10 cellular contexts compared by ENCODE assay signal in genomic region chr5:132094393-132095076, GRCh38. TPM values are rescaled to one million over a fixed set of nuclear protein-coding genes. Genes with fewer than 3 reads are reported as not detected.
DNase-seq lines count a peak whose midpoint lies in the region; TF ChIP-seq lines count a peak whose summit lies in the region.
"Had no signal": no experiment of that assay in that cellular context is flagged by ENCODE, and none has a peak within 500 bp of the region (broad histone marks: within the 10 kb centered on the region; RNA-seq: fewer than 3 reads in every experiment).

No MANE protein-coding gene starts in this region.

- no peaks in the 10 kb centered on the region; the same call in none of the 2 replicates for H3K27me3 Mint-ChIP-seq in H9 (ENCODE audit: low read depth)
- H3K27me3 Mint-ChIP-seq in activated naive CD8-positive, alpha-beta T cell treated with anti-CD3 and anti-CD28 coated beads for 36 hours, result no peaks in the 10 kb centered on the region

- H2AFZ ChIP-seq in ACC112 (ENCODE audit: low read length, unreplicated experiment) (no peak overlapping the region), H9 (ENCODE audit: low read length) (no peak overlapping the region)

- peaks cover 50% of the 10 kb centered on the region for H3K4me1 ChIP-seq in ACC112 (ENCODE audit: control insufficient read depth, insufficient read depth, low read length, unreplicated experiment)
- H3K4me1 ChIP-seq in H9 (ENCODE audit: insufficient read depth, low read length), result no peaks in the 10 kb centered on the region
- H3K4me1 ChIP-seq: uterus had no signal

- no peak overlapping the region for H3K4me2 ChIP-seq in H9 (ENCODE audit: insufficient read depth, insufficient read length, low read length)

- H2BK120ac ChIP-seq in H9 (ENCODE audit: low read depth, low read length, poor library complexity, severe bottlenecking), result no peak overlapping the region

- TF ChIP-seq CTCF in H9 (conservative IDR thresholded peaks at IDR 0.05) (no peak), GM20000 (IDR thresholded peaks at IDR 0.05; ENCODE audit: extremely low read depth, missing control alignments) (no peak)

- no peak overlapping the region for H3K18ac ChIP-seq in H9 (ENCODE audit: insufficient read length, low read depth, low read length)

- no peak overlapping the region for H2BK15ac ChIP-seq in H9 (ENCODE audit: low read depth, low read length)

- no peak overlapping the region for H3T11ph ChIP-seq in H9 (ENCODE audit: low read length)

- H3K36me3 Mint-ChIP-seq in H9 (ENCODE audit: insufficient read depth in 1 of 3, low read depth in 3 of 3), result no peaks in the 10 kb centered on the region
- H3K36me3 Mint-ChIP-seq in activated naive CD8-positive, alpha-beta T cell treated with anti-CD3 and anti-CD28 coated beads for 36 hours, result peaks cover 16% of the 10 kb centered on the region

- CTCF ChIA-PET in HEK293T (lab: Yijun Ruan, JAX), result no interaction called here

- H3K23me2 ChIP-seq in H9 (ENCODE audit: insufficient read length, low read depth, low read length, poor library complexity, severe bottlenecking), result no peaks in the 10 kb centered on the region

- H3K4me1 Mint-ChIP-seq in H9, result no peaks in the 10 kb centered on the region
- H3K4me1 Mint-ChIP-seq in activated naive CD8-positive, alpha-beta T cell treated with anti-CD3 and anti-CD28 coated beads for 36 hours, result peaks cover 63% of the 10 kb centered on the region

- H3K14ac ChIP-seq in H9 (ENCODE audit: insufficient read depth, low read length), result no peak overlapping the region

- no peak overlapping the region for H3K4me3 Mint-ChIP-seq in H9
- H3K4me3 Mint-ChIP-seq in activated naive CD8-positive, alpha-beta T cell treated with anti-CD3 and anti-CD28 coated beads for 36 hours, result no peak overlapping the region

- no CpG with 5 or more reads among the region's 12 CpGs for WGBS in H9 (ENCODE audit: extremely low coverage, insufficient read length, low lambda C conversion rate)

- H2BK20ac ChIP-seq in H9 (ENCODE audit: low read depth, low read length, poor library complexity, severe bottlenecking), result no peak overlapping the region

- no peak overlapping the region for H3K27ac Mint-ChIP-seq in H9
- H3K27ac Mint-ChIP-seq in activated naive CD8-positive, alpha-beta T cell treated with anti-CD3 and anti-CD28 coated beads for 36 hours, result peak overlapping the region; percentile 67

- H2AK5ac ChIP-seq in H9 (ENCODE audit: insufficient read length, low read length), result no peak overlapping the region

- H3K79me1 ChIP-seq in H9 (ENCODE audit: insufficient read depth, low read depth, low read length, poor library complexity, severe bottlenecking), result no peaks in the 10 kb centered on the region

- no peaks in the 10 kb centered on the region for H4K20me1 ChIP-seq in H9 (ENCODE audit: control insufficient read depth, insufficient read depth, insufficient read length)

- H3K9me3 Mint-ChIP-seq in H9, result no peaks in the 10 kb centered on the region; a peak in 1 of 5 replicates
- H3K9me3 Mint-ChIP-seq in activated naive CD8-positive, alpha-beta T cell treated with anti-CD3 and anti-CD28 coated beads for 36 hours, result peaks cover 4% of the 10 kb centered on the region
- H3K9me3 Mint-ChIP-seq: IgD-negative memory B cell had no signal

- H3K79me2 ChIP-seq in ACC112 (ENCODE audit: control insufficient read depth, insufficient read depth, low read length, unreplicated experiment), result no peaks in the 10 kb centered on the region
- H3K79me2 ChIP-seq in H9 (ENCODE audit: insufficient read depth, low read length), result no peaks in the 10 kb centered on the region

- H2BK12ac ChIP-seq in H9 (ENCODE audit: insufficient read length, low read depth, low read length), result no peak overlapping the region

- H3K4ac ChIP-seq in H9 (ENCODE audit: low read depth, low read length), result no peak overlapping the region

- H3K27me3 ChIP-seq in ACC112 (ENCODE audit: insufficient read depth, low read length) (no peaks in the 10 kb centered on the region), H9 (ENCODE audit: insufficient read depth, low read length) (no peaks in the 10 kb centered on the region)
- H3K27me3 ChIP-seq: uterus had no signal

- no peak overlapping the region for H3K56ac ChIP-seq in H9 (ENCODE audit: insufficient read length, low read depth, low read length)

- H4K5ac ChIP-seq in H9 (ENCODE audit: insufficient read length, low read depth, low read length), result no peak overlapping the region

- H3K4me3 ChIP-seq in ACC112 (ENCODE audit: low read depth, low read length), result no peak overlapping the region
- H3K4me3 ChIP-seq: uterus had no signal

- no peak overlapping the region for H4K91ac ChIP-seq in H9 (ENCODE audit: insufficient read length, low read depth, low read length)

- no peaks in the 10 kb centered on the region for H3K9me3 ChIP-seq in H9 (ENCODE audit: control insufficient read depth, low read depth, low read length)
- H3K9me3 ChIP-seq: uterus had no signal

- no peaks in the 10 kb centered on the region for H3K36me3 ChIP-seq in ACC112 (ENCODE audit: insufficient read depth, low read length)
- H3K36me3 ChIP-seq: uterus had no signal

- no peak overlapping the region for H4K8ac ChIP-seq in H9 (replicated peaks; ENCODE audit: insufficient read length, low read depth, low read length)

- peak; percentile 15 for DNase-seq in H9
- no peak for DNase-seq in activated naive CD8-positive, alpha-beta T cell treated with anti-CD3 and anti-CD28 coated beads for 36 hours
- DNase-seq in islet precursor cell, result peak; percentile 57
- no peak for DNase-seq in HEK293T (ENCODE audit: extremely low spot score)
- no peak for DNase-seq in H4 (ENCODE audit: low spot score)
- DNase-seq in GM20000 (ENCODE audit: low spot score), result no peak
- DNase-seq in cerebellar nuclear complex (lab: John Stamatoyannopoulos, UW), result no peak
- DNase-seq: uterus had no signal

- POLR2A ChIA-PET in HEK293T (lab: Yijun Ruan, JAX), result no interaction called here

- H3K27ac ChIP-seq in ACC112 (ENCODE audit: low read depth, low read length) (peak overlapping the region; percentile 90), H9 (ENCODE audit: insufficient read length, low read depth, low read length) (no peak overlapping the region)
- H3K27ac ChIP-seq: uterus had no signal

- H2BK5ac ChIP-seq in H9 (ENCODE audit: insufficient read length, low read length), result no peak overlapping the region

- H3K23ac ChIP-seq in H9 (ENCODE audit: insufficient read length, low read depth, low read length), result no peak overlapping the region

- H3K9ac ChIP-seq in H9 (ENCODE audit: extremely low read depth, insufficient read length, low read length), result no peak overlapping the region

TF ChIP-seq in HEK293T, 16 proteins besides CTCF, POLR2A, EP300 and RAD21:
- no peak for TF ChIP-seq ARNT (IDR thresholded peaks at IDR 0.05)
- no peak for TF ChIP-seq LEF1 (IDR thresholded peaks at IDR 0.05; ENCODE audit: borderline replicate concordance)
- TF ChIP-seq PKNOX1 (IDR thresholded peaks at IDR 0.05), result no peak
- no peak for TF ChIP-seq TARDBP (IDR thresholded peaks at IDR 0.05)
- TF ChIP-seq HDGF (IDR thresholded peaks at IDR 0.05; ENCODE audit: borderline replicate concordance), result no peak
- no peak for TF ChIP-seq BHLHE40 (IDR thresholded peaks at IDR 0.05; ENCODE audit: borderline replicate concordance)
- TF ChIP-seq CTBP1 (IDR thresholded peaks at IDR 0.05; ENCODE audit: borderline replicate concordance), result no peak
- no peak for TF ChIP-seq FOXM1 (IDR thresholded peaks at IDR 0.05; ENCODE audit: borderline replicate concordance)
- no peak for TF ChIP-seq SUZ12 (IDR thresholded peaks at IDR 0.05)
- no peak for TF ChIP-seq SP1 (IDR thresholded peaks at IDR 0.05)

RNA-seq across cellular contexts. Expression of gene CSF2, which starts 20.9 kb away (rescaled TPM):
- total RNA-seq in H9 (2021), result not detected in 2 replicates
- 100 to 1,000 TPM; 103 to 107 TPM for total RNA-seq in activated naive CD8-positive, alpha-beta T cell treated with anti-CD3 and anti-CD28 coated beads for 36 hours
- total RNA-seq in H4 (2014; rRNA removed; shearing (Covaris generic)), result 0.37 TPM in 1 of 2 replicates, not detected in the other
- total RNA-seq: uterus had no signal

RNA-seq across cellular contexts. Expression of gene IL3, which starts 34.1 kb away (rescaled TPM):
- total RNA-seq in H9 (2021), result not detected in 2 replicates
- under 1 TPM; 0.20 to 0.49 TPM for total RNA-seq in activated naive CD8-positive, alpha-beta T cell treated with anti-CD3 and anti-CD28 coated beads for 36 hours
- not detected in 2 replicates for total RNA-seq in H4 (2014; rRNA removed; shearing (Covaris generic))
- total RNA-seq: uterus had no signal

Comparison
In these comparisons a context has a peak if more than half of its experiments do, and no peak if none do; other contexts are left out.
1. DNase-seq: peak in H9 (single experiment) and islet precursor cell (single experiment); none in activated naive CD8-positive, alpha-beta T cell treated with anti-CD3 and anti-CD28 coated beads for 36 hours (single experiment), HEK293T (single experiment), H4 (single experiment), GM20000 (single experiment) and cerebellar nuclear complex (0 of 2).
2. RNA of gene CSF2, which starts 20.9 kb away (total RNA-seq): 103 to 107 TPM in activated naive CD8-positive, alpha-beta T cell treated with anti-CD3 and anti-CD28 coated beads for 36 hours; 0.37 TPM in H4 and not detected in H9; every median in the first group is over 10 times any median in the second.